8 cellular contexts compared by ENCODE assay signal in the genomic region with DNA sequence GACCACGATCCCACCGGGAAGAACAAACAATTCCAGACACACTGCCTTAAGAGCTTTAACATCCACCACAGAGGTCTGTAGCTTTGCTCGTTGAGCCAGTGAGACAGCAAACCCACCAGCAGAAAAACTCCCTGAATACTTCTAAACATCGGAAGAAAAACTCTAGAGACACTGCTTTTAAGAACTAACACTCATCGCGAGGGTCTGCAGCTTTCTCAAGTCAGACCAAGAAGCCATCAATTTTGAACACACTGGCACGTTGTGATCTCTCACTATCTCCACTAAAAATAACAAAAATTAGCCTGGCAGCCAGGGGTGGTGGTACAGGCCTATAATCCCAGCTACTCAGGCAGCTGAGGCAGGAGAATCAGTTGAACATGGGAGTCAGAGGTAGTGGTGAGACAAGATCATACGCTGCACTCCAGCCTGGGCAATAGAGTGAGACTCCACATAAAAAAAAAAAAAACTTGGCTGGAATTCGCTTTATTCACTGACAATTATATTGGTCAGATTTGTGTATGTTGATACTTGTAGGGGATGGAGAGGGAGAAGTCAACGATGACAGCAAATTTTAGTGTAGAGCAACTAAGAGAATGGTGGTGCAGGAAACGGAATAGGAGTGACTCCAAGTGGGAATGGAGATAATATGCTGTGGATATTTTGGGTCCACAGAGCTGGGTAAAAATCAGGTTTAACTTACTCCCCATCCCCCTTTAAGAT. TPM values are rescaled to one million over a fixed set of nuclear protein-coding genes. Genes with fewer than 3 reads are reported as not detected.
DNase-seq lines count a peak whose midpoint lies in the region; ATAC-seq and TF ChIP-seq lines count a peak whose summit lies in the region.

No MANE protein-coding gene starts in this region.

- TF ChIP-seq CTCF in AG09309 (IDR thresholded peaks at IDR 0.05; ENCODE audit: control insufficient read depth, insufficient read depth, low read depth, low read length, missing control alignments) (no peak), coronary artery (IDR thresholded peaks at IDR 0.05) (no peak)

- POLR2A ChIA-PET in naive thymus-derived CD8-positive, alpha-beta T cell (lab: Charles Lee), result interaction anchor here (0.5 to 6.4 kb wide), 6 partner anchors 20 to 193 kb away, joined by 3 to 77 read pairs (median 6); partner anchors contain the start of genes C6orf52, PAK1IP1 and TMEM14B

- H3K4me3 ChIP-seq in AG09309 (ENCODE audit: control insufficient read depth, low read depth, low read length) (peak overlapping the region; percentile 52), coronary artery (peak overlapping the region; percentile 87)

- peak overlapping the region; percentile 83 to 97 (median 94) for H3K27ac Mint-ChIP-seq in naive thymus-derived CD8-positive, alpha-beta T cell

- H3K27me3 Mint-ChIP-seq in naive thymus-derived CD8-positive, alpha-beta T cell, result no peaks in the 10 kb centered on the region

- ATAC-seq in naive thymus-derived CD8-positive, alpha-beta T cell, result no peak
- no peak for ATAC-seq in GM18909 (IDR thresholded peaks at IDR 0.05; ENCODE audit: poor library complexity, unreplicated experiment)

- H3K9me3 Mint-ChIP-seq in naive thymus-derived CD8-positive, alpha-beta T cell, result peaks cover 0 to 7% (median 0%) of the 10 kb centered on the region in 9 donors

- H3K4me1 Mint-ChIP-seq in naive thymus-derived CD8-positive, alpha-beta T cell, result peaks cover 24 to 72% (median 64%) of the 10 kb centered on the region in 4 donors

- peaks cover 9 to 11% (median 10%) of the 10 kb centered on the region in 3 donors for H3K36me3 Mint-ChIP-seq in naive thymus-derived CD8-positive, alpha-beta T cell

- H3K4me3 Mint-ChIP-seq in naive thymus-derived CD8-positive, alpha-beta T cell, result peak overlapping the region; percentile 90 to 99 (median 96)

- H3K9me3 ChIP-seq in KOPT-K1 (ENCODE audit: insufficient read depth, low read length, poor library complexity, severe bottlenecking), result peaks cover 18% of the 10 kb centered on the region

- H3K27ac ChIP-seq in KOPT-K1 (ENCODE audit: low read depth, low read length, poor library complexity, severe bottlenecking) (peak overlapping the region; percentile 97), coronary artery (peak overlapping the region; percentile 71 to 92)

- peaks cover 15% of the 10 kb centered on the region; the same call in 1 of the 2 replicates for H3K36me3 ChIP-seq in KOPT-K1 (ENCODE audit: insufficient read depth, low read length)

- DNase-seq in AG09309 (ENCODE audit: low read depth) (no peak), coronary artery (ENCODE audit: low spot score) (no peak), middle frontal gyrus (ENCODE audit: extremely low spot score, low spot score) (no peak), A172 (ENCODE audit: low spot score) (no peak), D341Med (ENCODE audit: low spot score) (no peak)
- peak in 1 of 10 donors; percentile 5 for DNase-seq in naive thymus-derived CD8-positive, alpha-beta T cell

RNA-seq across cellular contexts. Expression of gene TMEM14C, which starts 0.9 kb away (rescaled TPM):
- 10 to 100 TPM; 33.7 to 35.8 TPM for total RNA-seq in naive thymus-derived CD8-positive, alpha-beta T cell
- polyA plus RNA-seq in naive thymus-derived CD8-positive, alpha-beta T cell, result 100 to 1,000 TPM in 2 of 3 donors, 10 to 100 TPM in 1; 95.9 to 205 (median 135) TPM
- total RNA-seq in A172 (2014; rRNA removed; shearing (Covaris generic)), result 312 and 395 TPM in 2 replicates

RNA-seq across cellular contexts. Expression of gene TMEM14B, which starts 25.6 kb away (rescaled TPM):
- total RNA-seq in naive thymus-derived CD8-positive, alpha-beta T cell, result 10 to 100 TPM; 76.4 to 83.9 TPM
- 100 to 1,000 TPM; 194 to 241 (median 212) TPM for polyA plus RNA-seq in naive thymus-derived CD8-positive, alpha-beta T cell
- 240 and 245 TPM in 2 replicates for total RNA-seq in A172 (2014; rRNA removed; shearing (Covaris generic))

RNA-seq across cellular contexts. Expression of gene PAK1IP1, which starts 27.2 kb away (rescaled TPM):
- 10 to 100 TPM in 1 of 2 experiments, 1 to 10 TPM in 1; 8.5 to 11.0 TPM for total RNA-seq in naive thymus-derived CD8-positive, alpha-beta T cell
- polyA plus RNA-seq in naive thymus-derived CD8-positive, alpha-beta T cell, result 10 to 100 TPM; 17.6 to 26.9 (median 22.4) TPM
- 34.7 and 45.3 TPM in 2 replicates for total RNA-seq in A172 (2014; rRNA removed; shearing (Covaris generic))

RNA-seq across cellular contexts. Expression of gene C6orf52, which starts 27.6 kb away (rescaled TPM):
- total RNA-seq in naive thymus-derived CD8-positive, alpha-beta T cell, result 1 to 10 TPM; 1.2 to 1.8 TPM
- polyA plus RNA-seq in naive thymus-derived CD8-positive, alpha-beta T cell, result 1 to 10 TPM in 1 of 3 donors, under 1 TPM in 1, not detected in 1; 0.60 to 1.0 TPM
- 15.2 and 16.5 TPM in 2 replicates for total RNA-seq in A172 (2014; rRNA removed; shearing (Covaris generic))
